Comparison of ENCODE assay signal across 8 cellular contexts in genomic region chr15:26891448-26891881, GRCh38. TPM values are rescaled to one million over a fixed set of nuclear protein-coding genes. Genes with fewer than 3 reads are reported as not detected.
DNase-seq lines count a peak whose midpoint lies in the region; ATAC-seq and TF ChIP-seq lines count a peak whose summit lies in the region.

No MANE protein-coding gene starts in this region.

- H3K27ac ChIP-seq in right cardiac atrium (ENCODE audit: low read length) (no peak overlapping the region), sigmoid colon (no peak overlapping the region)
- no peak overlapping the region for H3K27ac ChIP-seq in CD8-positive, alpha-beta T cell (ENCODE audit: low read depth, low read length)

- H3K9me3 Mint-ChIP-seq in CD8-positive, alpha-beta T cell, result peaks cover 4% of the 10 kb centered on the region

- H3K4me1 ChIP-seq in right cardiac atrium (ENCODE audit: control insufficient read depth, insufficient read depth, low read length), result no peaks in the 10 kb centered on the region
- peaks cover 0 to 16% (median 11%) of the 10 kb centered on the region in 4 donors for H3K4me1 ChIP-seq in sigmoid colon
- no peaks in the 10 kb centered on the region for H3K4me1 ChIP-seq in CD8-positive, alpha-beta T cell (ENCODE audit: insufficient read depth, low read length)

- no peaks in the 10 kb centered on the region for H3K36me3 Mint-ChIP-seq in CD8-positive, alpha-beta T cell

- WGBS in right cardiac atrium, result 2% methylated on average over 21 of the region's 21 CpGs
- WGBS in sigmoid colon, 2 donors, result 5 to 9% methylated on average over 21 of the region's 21 CpGs

- H3K36me3 ChIP-seq in sigmoid colon, result no peaks in the 10 kb centered on the region
- no peaks in the 10 kb centered on the region for H3K36me3 ChIP-seq in CD8-positive, alpha-beta T cell (ENCODE audit: insufficient read depth, low read length)

- H3K4me1 Mint-ChIP-seq in CD8-positive, alpha-beta T cell (ENCODE audit: low read depth), result no peaks in the 10 kb centered on the region

- H3K9me3 ChIP-seq in right cardiac atrium (ENCODE audit: control insufficient read depth, low read length) (no peaks in the 10 kb centered on the region), sigmoid colon (no peaks in the 10 kb centered on the region)
- no peaks in the 10 kb centered on the region for H3K9me3 ChIP-seq in CD8-positive, alpha-beta T cell (ENCODE audit: low read length)

- H3K27me3 ChIP-seq in right cardiac atrium (ENCODE audit: control insufficient read depth, insufficient read depth) (no peaks in the 10 kb centered on the region), sigmoid colon (peaks cover 0 to 42% (median 10%) of the 10 kb centered on the region in 3 donors)
- no peaks in the 10 kb centered on the region for H3K27me3 ChIP-seq in CD8-positive, alpha-beta T cell (ENCODE audit: insufficient read depth, low read length)

- H3K27me3 Mint-ChIP-seq in CD8-positive, alpha-beta T cell (ENCODE audit: low read depth), result peaks cover 9% of the 10 kb centered on the region

- no peak for TF ChIP-seq POLR2A in sigmoid colon (IDR thresholded peaks at IDR 0.05)

- ATAC-seq in HG03432 (IDR thresholded peaks at IDR 0.05; ENCODE audit: unreplicated experiment) (peak; percentile 64), right cardiac atrium (peak; percentile 67 to 76), GM21515 (IDR thresholded peaks at IDR 0.05; ENCODE audit: unreplicated experiment) (no peak)
- no peak for ATAC-seq in CD8-positive, alpha-beta T cell

- POLR2A ChIA-PET in CD8-positive, alpha-beta T cell (lab: Charles Lee), result no interaction called here

- intact Hi-C loops in right cardiac atrium (cut with DNase I), result loop anchor here in 2 of 4 donors (5.0 kb wide), 1 partner anchor 466 kb away; no protein-coding TSS in a partner anchor
- intact Hi-C loops in sigmoid colon (cut with DNase I), result no loop called here
- intact Hi-C loops in CD8-positive, alpha-beta T cell (cut with DNase I, micrococcal nuclease), result no loop called here

- peak in 3 of 4 experiments; percentile 16 to 52 (median 44) for TF ChIP-seq CTCF in sigmoid colon (IDR thresholded peaks at IDR 0.05)
- no peak for TF ChIP-seq CTCF in CD8-positive, alpha-beta T cell (IDR thresholded peaks at IDR 0.05)

- H3K4me3 ChIP-seq in right cardiac atrium (ENCODE audit: low read length) (peak overlapping the region; percentile 0), sigmoid colon (peak overlapping the region in 2 of 4 donors; percentile 39 to 40)
- H3K4me3 ChIP-seq in CD8-positive, alpha-beta T cell (ENCODE audit: low read depth, low read length), result no peak overlapping the region

- CTCF ChIA-PET in CD8-positive, alpha-beta T cell (lab: Charles Lee), result no interaction called here

- no peak overlapping the region for H3K27ac Mint-ChIP-seq in CD8-positive, alpha-beta T cell

- no peak for TF ChIP-seq EP300 in sigmoid colon (IDR thresholded peaks at IDR 0.05)

- DNase-seq in DMS79 treated with DMSO at 0.1 percent for 48 hours (lab: John Stamatoyannopoulos, UW), result peak; percentile 67
- DNase-seq in NCI-H526 treated with DMSO at 0.1 percent for 48 hours (lab: John Stamatoyannopoulos, UW), result peak; percentile 73
- DNase-seq in anterior cingulate cortex (lab: John Stamatoyannopoulos, UW), result peak in 52 of 58 donors; percentile 30 to 86 (median 61)
- peak; percentile 45 to 78 (median 76) for DNase-seq in right cardiac atrium
- DNase-seq in sigmoid colon, result no peak
- no peak for DNase-seq in CD8-positive, alpha-beta T cell

- H3K4me3 Mint-ChIP-seq in CD8-positive, alpha-beta T cell, result no peak overlapping the region

RNA-seq across cellular contexts. Expression of gene GABRA5, which starts 24.6 kb away (rescaled TPM):
- total RNA-seq in right cardiac atrium (1 to 10 TPM in 3 of 4 donors, under 1 TPM in 1; 0.74 to 2.3 (median 1.6) TPM), sigmoid colon (1 to 10 TPM in 1 of 4 donors, not detected in 3; 1.1 TPM)
- polyA plus RNA-seq in right cardiac atrium (0.27 TPM), sigmoid colon (not detected)
- total RNA-seq in CD8-positive, alpha-beta T cell, result not detected

Comparison
In these comparisons a context has a peak if more than half of its experiments do, and no peak if none do; other contexts are left out.
1. DNase-seq: peak in DMS79 treated with DMSO at 0.1 percent for 48 hours (single experiment), NCI-H526 treated with DMSO at 0.1 percent for 48 hours (single experiment), anterior cingulate cortex (52 of 58) and right cardiac atrium (3 of 3); none in sigmoid colon (single experiment) and CD8-positive, alpha-beta T cell (0 of 7).
2. ATAC-seq: peak in HG03432 (single experiment) and right cardiac atrium (2 of 2); none in CD8-positive, alpha-beta T cell (single experiment) and GM21515 (single experiment).